Comparison of ENCODE assay signal across 14 cellular contexts in genomic region chr14:69664865-69665526, GRCh38. TPM values are rescaled to one million over a fixed set of nuclear protein-coding genes. Genes with fewer than 3 reads are reported as not detected.
DNase-seq lines count a peak whose midpoint lies in the region; ATAC-seq and TF ChIP-seq lines count a peak whose summit lies in the region.
"Had no signal": no experiment of that assay in that cellular context is flagged by ENCODE, and none has a peak within 500 bp of the region (broad histone marks: within the 10 kb centered on the region; RNA-seq: fewer than 3 reads in every experiment).

No MANE protein-coding gene starts in this region.

- peaks cover 40% of the 10 kb centered on the region for H3K36me3 Mint-ChIP-seq in activated B cell treated with CpG ODN at 0.5 μM for 24 hours (ENCODE audit: low read depth)

- no peaks in the 10 kb centered on the region for H3K9me3 ChIP-seq in DOHH2 (ENCODE audit: control insufficient read depth, insufficient read depth, low read length)
- no peaks in the 10 kb centered on the region for H3K9me3 ChIP-seq in left ventricle myocardium inferior (replicated peaks)

- H3K9me3 Mint-ChIP-seq in activated B cell treated with CpG ODN at 0.5 μM for 24 hours = no peaks in the 10 kb centered on the region
- H3K9me3 Mint-ChIP-seq: CD8-positive, alpha-beta T cell had no signal

- no peak overlapping the region for H3K9ac ChIP-seq in rectal smooth muscle tissue (ENCODE audit: low read length)

- H3K4me3 ChIP-seq in DOHH2 (ENCODE audit: low read length) (no peak overlapping the region), left ventricle myocardium inferior (no peak overlapping the region), rectal smooth muscle tissue (ENCODE audit: low read length) (no peak overlapping the region)

- peaks cover 6% of the 10 kb centered on the region for H3F3A ChIP-seq in DOHH2 (ENCODE audit: control insufficient read depth, insufficient read depth)

- CTCF ChIA-PET in activated B cell treated with CpG ODN at 0.5 μM for 24 hours (lab: Charles Lee) = interaction anchor here (1.3 to 2.1 kb wide), 2 partner anchors 9 to 60 kb away, joined by 3 to 6 read pairs; no protein-coding TSS in a partner anchor

- H3K36me3 ChIP-seq in DOHH2 (ENCODE audit: control insufficient read depth, low read length) (peaks cover 3% of the 10 kb centered on the region), left ventricle myocardium inferior (peaks cover 5% of the 10 kb centered on the region), rectal smooth muscle tissue (ENCODE audit: control insufficient read depth, insufficient read depth, low read length) (no peaks in the 10 kb centered on the region)

- no peak for TF ChIP-seq CTCF in DOHH2 (IDR thresholded peaks at IDR 0.05; ENCODE audit: low read depth, low read length, poor library complexity, severe bottlenecking)
- no peak for TF ChIP-seq CTCF in activated B cell treated with CpG ODN at 0.5 μM for 24 hours (IDR thresholded peaks at IDR 0.05)
- no peak for TF ChIP-seq CTCF in left ventricle myocardium inferior (IDR thresholded peaks at IDR 0.05; ENCODE audit: borderline replicate concordance)

- H3K79me2 ChIP-seq in DOHH2 (ENCODE audit: control insufficient read depth, low read length) = peaks cover 84% of the 10 kb centered on the region

- H3K4me1 Mint-ChIP-seq in activated B cell treated with CpG ODN at 0.5 μM for 24 hours = peaks cover 93% of the 10 kb centered on the region

- peak overlapping the region; percentile 80 for H3K27ac Mint-ChIP-seq in activated B cell treated with CpG ODN at 0.5 μM for 24 hours
- H3K27ac Mint-ChIP-seq: CD8-positive, alpha-beta T cell had no signal

- H4K20me1 ChIP-seq in DOHH2 (ENCODE audit: control insufficient read depth, insufficient read depth, low read depth, low read length) = no peaks in the 10 kb centered on the region

- DNase-seq in activated B cell treated with CpG ODN at 0.5 μM for 24 hours (no peak), left ventricle myocardium inferior (no peak), DMS53 treated with DMSO at 0.1 percent for 48 hours (lab: John Stamatoyannopoulos, UW; ENCODE audit: unreplicated experiment) (no peak), NCI-H1417 treated with DMSO at 0.1 percent for 48 hours (lab: John Stamatoyannopoulos, UW) (no peak)
- DNase-seq: activated T-cell treated with anti-CD3 and anti-CD28 coated beads, Interleukin-2, amount 50 U/mL, for 48 hours; CD8-positive, alpha-beta T cell; foreskin melanocyte; NCI-H446 treated with DMSO at 0.1 percent for 48 hours; WERI-Rb-1 had no signal

- H3K4me1 ChIP-seq in DOHH2 (ENCODE audit: control insufficient read depth, low read length) (peaks cover 68% of the 10 kb centered on the region), left ventricle myocardium inferior (peaks cover 96% of the 10 kb centered on the region), rectal smooth muscle tissue (ENCODE audit: control insufficient read depth, insufficient read depth, low read length) (peaks cover 30% of the 10 kb centered on the region)

- H3K27me3 Mint-ChIP-seq in activated B cell treated with CpG ODN at 0.5 μM for 24 hours = no peaks in the 10 kb centered on the region

- intact Hi-C loops in activated B cell treated with CpG ODN at 0.5 μM for 24 hours (cut with micrococcal nuclease) = loop anchor here (1.0 kb wide), 1 partner anchor 8 kb away; no protein-coding TSS in a partner anchor
- intact Hi-C loops in left ventricle myocardium inferior (cut with micrococcal nuclease) = no loop called here

- ATAC-seq in activated B cell treated with CpG ODN at 0.5 μM for 24 hours (ENCODE audit: low read depth) (peak; percentile 43), HG03432 (IDR thresholded peaks at IDR 0.05; ENCODE audit: unreplicated experiment) (no peak), HG02840 (IDR thresholded peaks at IDR 0.05; ENCODE audit: low FRiP score, unreplicated experiment) (no peak)
- ATAC-seq: CD8-positive, alpha-beta T cell; HCT116 had no signal

- H3K4me2 ChIP-seq in DOHH2 (ENCODE audit: low read length) = peak overlapping the region; percentile 23

- no peaks in the 10 kb centered on the region for H3K9me2 ChIP-seq in DOHH2 (replicated peaks; ENCODE audit: control insufficient read depth, low read length)

- H3K4me3 Mint-ChIP-seq in activated B cell treated with CpG ODN at 0.5 μM for 24 hours = peak overlapping the region; percentile 26
- H3K4me3 Mint-ChIP-seq: CD8-positive, alpha-beta T cell had no signal

- H3K27ac ChIP-seq in DOHH2 (ENCODE audit: low read depth, low read length) = no peak overlapping the region
- H3K27ac ChIP-seq in left ventricle myocardium inferior (replicated peaks) = peak overlapping the region; percentile 73
- H3K27ac ChIP-seq in rectal smooth muscle tissue (ENCODE audit: low read depth, low read length) = peak overlapping the region; percentile 73
- H3K27ac ChIP-seq: WERI-Rb-1 had no signal

- POLR2A ChIA-PET in activated B cell treated with CpG ODN at 0.5 μM for 24 hours (lab: Charles Lee) = interaction anchor here (1.0 to 1.6 kb wide), 3 partner anchors 27 to 53 kb away, joined by 4 to 6 read pairs (median 4); no protein-coding TSS in a partner anchor

- H3K27me3 ChIP-seq in DOHH2 (ENCODE audit: control insufficient read depth, low read length) (no peaks in the 10 kb centered on the region), left ventricle myocardium inferior (ENCODE audit: low read depth) (no peaks in the 10 kb centered on the region), rectal smooth muscle tissue (ENCODE audit: control insufficient read depth, insufficient read depth, low read length) (no peaks in the 10 kb centered on the region)

RNA-seq across cellular contexts. Expression of gene SUSD6, which starts 53.6 kb away (rescaled TPM):
- total RNA-seq in activated B cell treated with CpG ODN at 0.5 μM for 24 hours (63.5 and 67.1 TPM in 2 replicates), left ventricle myocardium inferior (23.9 TPM)
